Comparison of ENCODE assay signal across 10 cellular contexts in the genomic region with DNA sequence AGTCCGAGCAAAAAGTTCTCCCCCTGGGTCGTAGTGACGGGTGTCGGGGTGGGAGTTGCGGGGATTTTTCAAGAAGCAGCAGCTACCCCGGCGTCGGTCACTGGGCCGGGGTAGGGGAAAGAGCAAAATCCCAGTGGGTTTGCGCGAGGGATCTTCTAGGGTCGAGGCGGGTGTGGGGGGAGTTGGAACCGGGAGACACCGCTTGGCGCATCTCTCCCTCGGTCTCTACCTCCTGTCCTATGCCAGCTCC. TPM values are rescaled to one million over a fixed set of nuclear protein-coding genes. Genes with fewer than 3 reads are reported as not detected.
DNase-seq lines count a peak whose midpoint lies in the region; ATAC-seq, FAIRE-seq and TF ChIP-seq lines count a peak whose summit lies in the region.
"Had no signal": no experiment of that assay in that cellular context is flagged by ENCODE, and none has a peak within 500 bp of the region (broad histone marks: within the 10 kb centered on the region; RNA-seq: fewer than 3 reads in every experiment).

No MANE protein-coding gene starts in this region.

- TF ChIP-seq POLR2A in body of pancreas (IDR thresholded peaks at IDR 0.05) = no peak

- no peak for FAIRE-seq in frontal cortex (lab: Jason Lieb, UNC)

- intact Hi-C loops in body of pancreas (cut with DNase I) = no loop called here
- intact Hi-C loops in upper lobe of right lung (cut with DNase I) = no loop called here

- 1 to 3% methylated on average over 17 of the region's 17 CpGs for WGBS in body of pancreas, 2 donors

- no peak for ATAC-seq in body of pancreas
- no peak for ATAC-seq in memory B cell (ENCODE audit: low read depth)
- ATAC-seq in upper lobe of right lung = no peak
- ATAC-seq in GM21717 (IDR thresholded peaks at IDR 0.05; ENCODE audit: unreplicated experiment) = no peak

- H3K27ac ChIP-seq in body of pancreas (peak overlapping the region; percentile 60 to 99 (median 99)), upper lobe of right lung (peak overlapping the region; percentile 97)

- peaks cover 41% of the 10 kb centered on the region for H3K4me1 ChIP-seq in body of pancreas
- H3K4me1 ChIP-seq in upper lobe of right lung = peaks cover 24% of the 10 kb centered on the region

- no peaks in the 10 kb centered on the region for H3K9me3 Mint-ChIP-seq in memory B cell

- H3K9me3 ChIP-seq in body of pancreas (no peaks in the 10 kb centered on the region), upper lobe of right lung (no peaks in the 10 kb centered on the region)

- peaks cover 18% of the 10 kb centered on the region for H3K4me1 Mint-ChIP-seq in memory B cell

- H3K4me3 ChIP-seq in body of pancreas (peak overlapping the region; percentile 37 to 56), upper lobe of right lung (peak overlapping the region; percentile 98)

- H3K27ac Mint-ChIP-seq in memory B cell = peak overlapping the region; percentile 95

- H3K27me3 ChIP-seq in body of pancreas (no peaks in the 10 kb centered on the region), upper lobe of right lung (no peaks in the 10 kb centered on the region)

- H3K4me3 Mint-ChIP-seq in memory B cell = peak overlapping the region; percentile 93

- no peaks in the 10 kb centered on the region for H3K27me3 Mint-ChIP-seq in memory B cell

- TF ChIP-seq CTCF in body of pancreas (IDR thresholded peaks at IDR 0.05) = no peak
- no peak for TF ChIP-seq CTCF in upper lobe of right lung (IDR thresholded peaks at IDR 0.05)

- peaks cover 1% of the 10 kb centered on the region for H3K36me3 Mint-ChIP-seq in memory B cell

- peaks cover 0 to under 1% of the 10 kb centered on the region in 2 donors for H3K36me3 ChIP-seq in body of pancreas (replicated peaks in 1 of 2; ENCODE audit: insufficient read depth in 1 of 2, low read depth in 2 of 2)
- H3K36me3 ChIP-seq in upper lobe of right lung = peaks cover 4% of the 10 kb centered on the region

- peak; percentile 71 for DNase-seq in activated effector memory CD4-positive, alpha-beta T cell treated with anti-CD3 and anti-CD28 coated beads, Interleukin-2, amount 50 U/mL, for 16 hours
- DNase-seq in activated effector memory CD4-positive, alpha-beta T cell treated with Interleukin-2 at 50 U/mL for 16 hours = no peak
- DNase-seq in body of pancreas (no peak), memory B cell (ENCODE audit: low spot score in 2 of 2) (peak in 1 of 2 donors; percentile 45), upper lobe of right lung (peak; percentile 73), NCI-H187 treated with DMSO at 0.1 percent for 48 hours (lab: John Stamatoyannopoulos, UW) (no peak), frontal cortex (ENCODE audit: low spot score in 2 of 2) (no peak)

RNA-seq across cellular contexts. Expression of a gene that starts 2.3 kb away (rescaled TPM):
- total RNA-seq in body of pancreas (10 to 100 TPM; 43.8 to 73.8 TPM), upper lobe of right lung (62.6 TPM), frontal cortex (69.3 TPM)

RNA-seq across cellular contexts. Expression of a gene that starts 22.1 kb away (rescaled TPM):
- total RNA-seq in body of pancreas (10 to 100 TPM; 21.0 to 37.6 TPM), upper lobe of right lung (65.0 TPM), frontal cortex (64.4 TPM)

RNA-seq across cellular contexts. Expression of a gene that starts 35.0 kb away (rescaled TPM):
- total RNA-seq in body of pancreas = 10 to 100 TPM; 22.6 to 31.0 TPM
- total RNA-seq in upper lobe of right lung = 38.8 TPM
- 22.0 TPM for total RNA-seq in frontal cortex

RNA-seq across cellular contexts. Expression of a gene that starts 46.1 kb away (rescaled TPM):
- not detected for total RNA-seq in body of pancreas
- total RNA-seq in upper lobe of right lung = 0.43 TPM
- 4.9 TPM for total RNA-seq in frontal cortex
- total RNA-seq: Daoy; T-helper 2 cell treated with Interferon-gamma antibody and Interleukin-4, amounts not matched to agents 100 ng/mL and 5 ng/mL, for 36 hours had no signal

RNA-seq across cellular contexts. Expression of a gene that starts 51.3 kb away (rescaled TPM):
- total RNA-seq in body of pancreas (10 to 100 TPM in 1 of 2 donors, 1 to 10 TPM in 1; 3.9 to 10.5 TPM), upper lobe of right lung (not detected), frontal cortex (not detected)
- total RNA-seq: Daoy had no signal

Comparison
In these comparisons a context has a peak if more than half of its experiments do, and no peak if none do; other contexts are left out.
1. DNase-seq: peak in activated effector memory CD4-positive, alpha-beta T cell treated with anti-CD3 and anti-CD28 coated beads, Interleukin-2, amount 50 U/mL, for 16 hours (single experiment) and upper lobe of right lung (single experiment); none in activated effector memory CD4-positive, alpha-beta T cell treated with Interleukin-2 at 50 U/mL for 16 hours (single experiment), body of pancreas (0 of 4), NCI-H187 treated with DMSO at 0.1 percent for 48 hours (single experiment) and frontal cortex (0 of 2).